In the genomic region with DNA sequence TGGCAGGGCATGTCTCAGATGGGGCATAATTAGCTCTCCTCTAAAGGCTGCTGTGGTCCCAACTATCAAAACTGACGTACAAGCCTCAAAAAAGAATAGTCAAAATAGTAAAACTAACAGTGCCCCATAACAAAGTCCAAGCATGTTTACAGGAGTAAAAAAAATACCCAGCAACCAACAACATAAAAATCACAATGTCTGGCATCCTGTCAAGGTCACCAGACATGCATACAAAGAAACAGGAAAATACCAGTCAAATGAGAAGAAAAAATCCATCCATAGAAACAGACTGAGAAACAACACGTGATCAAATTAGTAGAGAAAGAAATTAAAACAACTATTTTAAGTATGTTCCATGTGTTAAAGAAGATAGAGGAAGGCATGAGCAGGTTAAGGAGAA, we compare ENCODE assay signal across 8 cellular contexts.
"Had no signal": no experiment of that assay in that cellular context is flagged by ENCODE, and none has a peak within 500 bp of the region (broad histone marks: within the 10 kb centered on the region; RNA-seq: fewer than 3 reads in every experiment).

No MANE protein-coding gene starts in this region.

- H3K4me3 Mint-ChIP-seq: HFFc6, IgD-negative memory B cell had no signal

- DNase-seq: GM23248, GOT3, H7, HFFc6 had no signal

- FAIRE-seq: HTR-8/SVneo had no signal

- ATAC-seq: HCT116 had no signal

- H3K4me3 ChIP-seq: GM23248, HAP-1 had no signal

- H3K36me3 ChIP-seq: HAP-1 had no signal

- H3K9ac ChIP-seq: GM23248 had no signal

- H3K27ac ChIP-seq: GM23248 had no signal

- H2AFZ ChIP-seq: GM23248 had no signal

- H3K27ac Mint-ChIP-seq: HFFc6, IgD-negative memory B cell had no signal

- H3K4me1 ChIP-seq: HAP-1 had no signal
